9 cellular contexts compared by ENCODE assay signal in genomic region chr15:92909131-92909781, GRCh38. TPM values are rescaled to one million over a fixed set of nuclear protein-coding genes. Genes with fewer than 3 reads are reported as not detected.
DNase-seq lines count a peak whose midpoint lies in the region; ATAC-seq and TF ChIP-seq lines count a peak whose summit lies in the region.
"Had no signal": no experiment of that assay in that cellular context is flagged by ENCODE, and none has a peak within 500 bp of the region (broad histone marks: within the 10 kb centered on the region; RNA-seq: fewer than 3 reads in every experiment).

No MANE protein-coding gene starts in this region.

- no peak for TF ChIP-seq CTCF in suprapubic skin (IDR thresholded peaks at IDR 0.05)

- peak overlapping the region; percentile 97 for H3K27ac ChIP-seq in suprapubic skin

- H3K27ac Mint-ChIP-seq in T-helper 1 cell treated with Interleukin-12 subunit alpha and Interleukin-12 subunit beta and Interleukin-4 antibody, amounts not matched to agents 30 μg/mL and 1 μg/mL, for 36 hours, result peak overlapping the region; percentile 63
- peak overlapping the region; percentile 80 for H3K27ac Mint-ChIP-seq in activated naive CD8-positive, alpha-beta T cell treated with anti-CD3 and anti-CD28 coated beads, Interleukin-2, amount 50 U/mL, for 24 hours

- WGBS in suprapubic skin, result 52% methylated on average over 7 of the region's 7 CpGs

- no peaks in the 10 kb centered on the region for H3K9me3 Mint-ChIP-seq in T-helper 1 cell treated with Interleukin-12 subunit alpha and Interleukin-12 subunit beta and Interleukin-4 antibody, amounts not matched to agents 30 μg/mL and 1 μg/mL, for 36 hours
- no peaks in the 10 kb centered on the region for H3K9me3 Mint-ChIP-seq in activated naive CD8-positive, alpha-beta T cell treated with anti-CD3 and anti-CD28 coated beads, Interleukin-2, amount 50 U/mL, for 24 hours

- H3K27me3 ChIP-seq in suprapubic skin, result no peaks in the 10 kb centered on the region

- no peaks in the 10 kb centered on the region for H3K27me3 Mint-ChIP-seq in T-helper 1 cell treated with Interleukin-12 subunit alpha and Interleukin-12 subunit beta and Interleukin-4 antibody, amounts not matched to agents 30 μg/mL and 1 μg/mL, for 36 hours (ENCODE audit: low read depth)
- H3K27me3 Mint-ChIP-seq in activated naive CD8-positive, alpha-beta T cell treated with anti-CD3 and anti-CD28 coated beads, Interleukin-2, amount 50 U/mL, for 24 hours, result no peaks in the 10 kb centered on the region

- peak overlapping the region; percentile 45 for H3K4me3 Mint-ChIP-seq in T-helper 1 cell treated with Interleukin-12 subunit alpha and Interleukin-12 subunit beta and Interleukin-4 antibody, amounts not matched to agents 30 μg/mL and 1 μg/mL, for 36 hours
- peak overlapping the region; percentile 28 for H3K4me3 Mint-ChIP-seq in activated naive CD8-positive, alpha-beta T cell treated with anti-CD3 and anti-CD28 coated beads, Interleukin-2, amount 50 U/mL, for 24 hours

- no peak for DNase-seq in T-helper 1 cell
- DNase-seq in activated naive CD8-positive, alpha-beta T cell treated with anti-CD3 and anti-CD28 coated beads, Interleukin-2, amount 50 U/mL, for 24 hours, result no peak
- DNase-seq in kidney glomerular epithelial cell (lab: John Stamatoyannopoulos, UW), result peak; percentile 88
- no peak for DNase-seq in suprapubic skin (ENCODE audit: low spot score in 2 of 2)
- DNase-seq in stimulated activated CD4-positive, alpha-beta T cell treated with anti-CD3 and anti-CD28 coated beads, Interleukin-1b, Interleukin-23, amount 100 ng/mL, for 48 hours, result no peak
- DNase-seq: NCI-H1105 had no signal

- H3K4me3 ChIP-seq in suprapubic skin, result peak overlapping the region; percentile 30

- no peaks in the 10 kb centered on the region for H3K9me3 ChIP-seq in suprapubic skin

- no peak for TF ChIP-seq EP300 in suprapubic skin (IDR thresholded peaks at IDR 0.05)

- peaks cover 92% of the 10 kb centered on the region for H3K4me1 ChIP-seq in suprapubic skin

- H3K36me3 Mint-ChIP-seq in T-helper 1 cell treated with Interleukin-12 subunit alpha and Interleukin-12 subunit beta and Interleukin-4 antibody, amounts not matched to agents 30 μg/mL and 1 μg/mL, for 36 hours (ENCODE audit: low read depth), result peaks cover 51% of the 10 kb centered on the region
- H3K36me3 Mint-ChIP-seq in activated naive CD8-positive, alpha-beta T cell treated with anti-CD3 and anti-CD28 coated beads, Interleukin-2, amount 50 U/mL, for 24 hours (ENCODE audit: low read depth), result peaks cover 56% of the 10 kb centered on the region

- no peak for TF ChIP-seq POLR2A in suprapubic skin (IDR thresholded peaks at IDR 0.05)

- no peak for ATAC-seq in activated naive CD8-positive, alpha-beta T cell treated with anti-CD3 and anti-CD28 coated beads, Interleukin-2, amount 50 U/mL, for 24 hours
- ATAC-seq in GM21576 (IDR thresholded peaks at IDR 0.05; ENCODE audit: unreplicated experiment) (no peak), HG03045 (IDR thresholded peaks at IDR 0.05; ENCODE audit: unreplicated experiment) (no peak)

- H3K4me1 Mint-ChIP-seq in T-helper 1 cell treated with Interleukin-12 subunit alpha and Interleukin-12 subunit beta and Interleukin-4 antibody, amounts not matched to agents 30 μg/mL and 1 μg/mL, for 36 hours (ENCODE audit: low read depth), result peaks cover 84% of the 10 kb centered on the region
- peaks cover 93% of the 10 kb centered on the region for H3K4me1 Mint-ChIP-seq in activated naive CD8-positive, alpha-beta T cell treated with anti-CD3 and anti-CD28 coated beads, Interleukin-2, amount 50 U/mL, for 24 hours

- H3K36me3 ChIP-seq in suprapubic skin, result peaks cover 5% of the 10 kb centered on the region

RNA-seq across cellular contexts. Expression of gene CHD2, which starts 9.1 kb away (rescaled TPM):
- 100 to 1,000 TPM in 3 of 4 donors, 10 to 100 TPM in 1; 93.3 to 319 (median 127) TPM for total RNA-seq in suprapubic skin
